23 cellular contexts compared by ENCODE assay signal in genomic region chr19:12629215-12629614, GRCh38.
"Had no signal": no experiment of that assay in that cellular context is flagged by ENCODE, and none has a peak within 500 bp of the region (broad histone marks: within the 10 kb centered on the region; RNA-seq: fewer than 3 reads in every experiment).

No MANE protein-coding gene starts in this region.

- H3K27me3 Mint-ChIP-seq: activated CD4-positive, alpha-beta memory T cell treated with anti-CD3 and anti-CD28 coated beads, Interleukin-2, amount 10 ng/mL, durations not matched to agents 7 days and 5 days; activated CD4-positive, alpha-beta T cell treated with anti-CD3 and anti-CD28 coated beads for 36 hours; activated T-cell treated with anti-CD3 and anti-CD28 coated beads, Interleukin-2, amount 50 U/mL, for 24 hours; memory B cell; naive B cell; progenitor cell of endocrine pancreas; stimulated activated naive CD8-positive, alpha-beta T cell treated with anti-CD3 and anti-CD28 coated beads, Interleukin-15, Interleukin-2, amounts not matched to agents 100 ng/mL and 50 ng/mL, for 24 hours had no signal

- H3K27me3 ChIP-seq: adrenal gland, breast epithelium, esophagus muscularis mucosa, heart right ventricle, tibial nerve had no signal

- H3K4me1 Mint-ChIP-seq: activated CD4-positive, alpha-beta memory T cell treated with anti-CD3 and anti-CD28 coated beads, Interleukin-2, amount 10 ng/mL, durations not matched to agents 7 days and 5 days; neural crest cell had no signal

- H3K4me3 ChIP-seq: adrenal gland, breast epithelium, esophagus muscularis mucosa, heart right ventricle, left ventricle myocardium inferior, mucosa of descending colon, tibial nerve had no signal

- ATAC-seq: activated CD4-positive, alpha-beta T cell treated with anti-CD3 and anti-CD28 coated beads for 36 hours; heart right ventricle; mucosa of descending colon had no signal

- DNase-seq: activated CD4-positive, alpha-beta memory T cell treated with anti-CD3 and anti-CD28 coated beads, Interleukin-2, amount 10 ng/mL, durations not matched to agents 7 days and 5 days; activated CD4-positive, alpha-beta T cell treated with anti-CD3 and anti-CD28 coated beads for 36 hours; activated effector memory CD4-positive, alpha-beta T cell treated with Interleukin-2 at 50 U/mL for 16 hours; activated naive CD4-positive, alpha-beta T cell treated with anti-CD3 and anti-CD28 coated beads, Interleukin-2, amount 50 U/mL, for 16 hours; activated T-cell treated with anti-CD3 and anti-CD28 coated beads, Interleukin-2, amount 50 U/mL, for 24 hours; adrenal gland; cerebellar nuclear complex; effector CD4-positive, alpha-beta T cell; heart right ventricle; immature natural killer cell; kidney glomerular epithelial cell; left ventricle myocardium inferior; mucosa of descending colon; naive B cell; stimulated activated CD4-positive, alpha-beta T cell treated with anti-CD3 and anti-CD28 coated beads, Interleukin-2, amount 100 ng/mL, for 24 hours had no signal

- H3K27ac ChIP-seq: adrenal gland, breast epithelium, esophagus muscularis mucosa, heart right ventricle, left ventricle myocardium inferior, tibial nerve had no signal

- H3K4me3 Mint-ChIP-seq: activated CD4-positive, alpha-beta memory T cell treated with anti-CD3 and anti-CD28 coated beads, Interleukin-2, amount 10 ng/mL, durations not matched to agents 7 days and 5 days; activated CD4-positive, alpha-beta T cell treated with anti-CD3 and anti-CD28 coated beads for 36 hours; activated T-cell treated with anti-CD3 and anti-CD28 coated beads, Interleukin-2, amount 50 U/mL, for 24 hours; immature natural killer cell; memory B cell; neural crest cell; stimulated activated naive CD8-positive, alpha-beta T cell treated with anti-CD3 and anti-CD28 coated beads, Interleukin-15, Interleukin-2, amounts not matched to agents 100 ng/mL and 50 ng/mL, for 24 hours; T-helper 2 cell treated with Interferon-gamma antibody and Interleukin-4, amounts not matched to agents 5 μg/mL and 100 μg/mL, for 36 hours had no signal

- H3K4me1 ChIP-seq: adrenal gland, breast epithelium, esophagus muscularis mucosa, heart right ventricle, left ventricle myocardium inferior, tibial nerve had no signal

- H3K27ac Mint-ChIP-seq: activated CD4-positive, alpha-beta memory T cell treated with anti-CD3 and anti-CD28 coated beads, Interleukin-2, amount 10 ng/mL, durations not matched to agents 7 days and 5 days; activated CD4-positive, alpha-beta T cell treated with anti-CD3 and anti-CD28 coated beads for 36 hours; immature natural killer cell; memory B cell; progenitor cell of endocrine pancreas; stimulated activated naive CD8-positive, alpha-beta T cell treated with anti-CD3 and anti-CD28 coated beads, Interleukin-15, Interleukin-2, amounts not matched to agents 100 ng/mL and 50 ng/mL, for 24 hours; T-helper 2 cell treated with Interferon-gamma antibody and Interleukin-4, amounts not matched to agents 5 μg/mL and 100 μg/mL, for 36 hours had no signal
